ENCODE assay signal across 13 cellular contexts in the genomic region with DNA sequence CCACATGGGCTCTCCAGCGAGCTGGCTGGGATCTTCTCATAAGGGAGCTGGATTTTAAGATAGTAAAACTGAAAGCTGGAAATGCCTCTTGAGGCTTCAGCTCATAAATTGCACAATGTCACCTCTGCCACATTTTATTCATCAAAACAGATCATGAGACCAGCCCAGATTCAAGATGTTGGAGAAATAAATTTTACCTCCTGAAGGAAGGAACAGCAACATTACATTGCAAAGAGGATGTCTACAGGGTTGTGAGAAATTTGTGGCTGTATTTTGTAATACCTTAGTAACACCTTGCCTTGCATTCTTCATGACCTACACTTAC.
"Had no signal": no experiment of that assay in that cellular context is flagged by ENCODE, and none has a peak within 500 bp of the region (broad histone marks: within the 10 kb centered on the region; RNA-seq: fewer than 3 reads in every experiment).

No MANE protein-coding gene starts in this region.

- H3K4me3 Mint-ChIP-seq: activated T-helper 1 cell treated with anti-CD3 and anti-CD28 coated beads, Interleukin-12 subunit alpha, Interleukin-12 subunit beta, Interleukin-2, Interleukin-4 antibody, amounts not matched to agents 30 ng/mL and 10 ng/mL and 1 ng/mL, durations not matched to agents 14 hours and 24 hours and 36 hours; immature natural killer cell; nephron; stimulated activated memory B cell treated with anti-CD40 and anti-IgM and Interleukin-4, amounts not matched to agents 10 μg/mL and 1 μg/mL and 100 μg/mL, for 72 hours had no signal

- H3K4me3 ChIP-seq: psoas muscle, right lobe of liver, tibial nerve had no signal

- H3K4me1 Mint-ChIP-seq: immature natural killer cell; stimulated activated memory B cell treated with anti-CD40 and anti-IgM and Interleukin-4, amounts not matched to agents 10 μg/mL and 1 μg/mL and 100 μg/mL, for 72 hours had no signal

- H3K36me3 Mint-ChIP-seq: immature natural killer cell; stimulated activated memory B cell treated with anti-CD40 and anti-IgM and Interleukin-4, amounts not matched to agents 10 μg/mL and 1 μg/mL and 100 μg/mL, for 72 hours had no signal

- H3K9me3 ChIP-seq: psoas muscle, right lobe of liver, tibial nerve had no signal

- H3K27ac Mint-ChIP-seq: activated T-helper 1 cell treated with anti-CD3 and anti-CD28 coated beads, Interleukin-12 subunit alpha, Interleukin-12 subunit beta, Interleukin-2, Interleukin-4 antibody, amounts not matched to agents 30 ng/mL and 10 ng/mL and 1 ng/mL, durations not matched to agents 14 hours and 24 hours and 36 hours; immature natural killer cell; stimulated activated memory B cell treated with anti-CD40 and anti-IgM and Interleukin-4, amounts not matched to agents 10 μg/mL and 1 μg/mL and 100 μg/mL, for 72 hours had no signal

- H3K4me1 ChIP-seq: foreskin keratinocyte, right lobe of liver had no signal

- H3K9me3 Mint-ChIP-seq: activated T-helper 1 cell treated with anti-CD3 and anti-CD28 coated beads, Interleukin-12 subunit alpha, Interleukin-12 subunit beta, Interleukin-2, Interleukin-4 antibody, amounts not matched to agents 30 ng/mL and 10 ng/mL and 1 ng/mL, durations not matched to agents 14 hours and 24 hours and 36 hours; immature natural killer cell; nephron; stimulated activated memory B cell treated with anti-CD40 and anti-IgM and Interleukin-4, amounts not matched to agents 10 μg/mL and 1 μg/mL and 100 μg/mL, for 72 hours had no signal

- H3K36me3 ChIP-seq: right lobe of liver, tibial nerve had no signal

- DNase-seq: activated naive CD4-positive, alpha-beta T cell; central memory CD4-positive, alpha-beta T cell; foreskin keratinocyte; immature natural killer cell; mammary epithelial cell; occipital lobe; psoas muscle; right lobe of liver; T-helper 9 cell had no signal

- H3K27me3 ChIP-seq: foreskin keratinocyte, right lobe of liver, tibial nerve had no signal

- H3K27ac ChIP-seq: foreskin keratinocyte, psoas muscle, right lobe of liver, tibial nerve had no signal
